Comparison of ENCODE assay signal across 21 cellular contexts in genomic region chr1:43313771-43314170, GRCh38. TPM values are rescaled to one million over a fixed set of nuclear protein-coding genes. Genes with fewer than 3 reads are reported as not detected.
"Had no signal": no experiment of that assay in that cellular context is flagged by ENCODE, and none has a peak within 500 bp of the region (broad histone marks: within the 10 kb centered on the region; RNA-seq: fewer than 3 reads in every experiment).

No MANE protein-coding gene starts in this region.

- H3K27me3 ChIP-seq: neutrophil, tibial artery, uterus had no signal

- DNase-seq: activated CD4-positive, alpha-beta memory T cell treated with anti-CD3 and anti-CD28 coated beads for 36 hours; activated CD4-positive, alpha-beta T cell treated with anti-CD3 and anti-CD28 coated beads for 48 hours; activated effector memory CD4-positive, alpha-beta T cell treated with Interleukin-2 at 50 U/mL for 16 hours; activated naive CD4-positive, alpha-beta T cell treated with anti-CD3 and anti-CD28 coated beads, Interleukin-2, amount 10 ng/mL, durations not matched to agents 7 days and 5 days; activated T-cell treated with anti-CD3 and anti-CD28 coated beads, Interleukin-2, amount 50 U/mL, for 72 hours; amygdala; cerebellar nuclear complex; immature natural killer cell; left ventricle myocardium inferior; midbrain; stimulated activated CD4-positive, alpha-beta T cell treated with anti-CD3 and anti-CD28 coated beads, Interleukin-4, amount 100 ng/mL, for 24 hours; stimulated activated naive CD8-positive, alpha-beta T cell treated with anti-CD3 and anti-CD28 coated beads, Interleukin-15, Interleukin-2, amounts not matched to agents 100 U/mL and 50 U/mL, for 24 hours; uterus had no signal

- H3K36me3 ChIP-seq: neutrophil, tibial artery, uterus had no signal

- H3K9me3 ChIP-seq: left ventricle myocardium inferior, neutrophil, tibial artery, uterus had no signal

- H3K27ac ChIP-seq: left ventricle myocardium inferior, neutrophil, parathyroid adenoma, tibial artery, uterus had no signal

- H3K4me3 ChIP-seq: left ventricle myocardium inferior, tibial artery, uterus had no signal

- ATAC-seq: activated T-cell treated with anti-CD3 and anti-CD28 coated beads, Interleukin-2, amount 50 U/mL, for 72 hours; natural killer cell treated with Interleukin-12 subunit alpha and Interleukin-12 subunit beta and Interleukin-15 and Interleukin-18, amount 100 ng/mL, for 72 hours; stimulated activated naive CD8-positive, alpha-beta T cell treated with anti-CD3 and anti-CD28 coated beads, Interleukin-15, Interleukin-2, amounts not matched to agents 100 U/mL and 50 U/mL, for 24 hours had no signal

- H3K4me1 ChIP-seq: tibial artery, uterus had no signal

RNA-seq across cellular contexts. Expression of gene TIE1, which starts 13.0 kb away (rescaled TPM):
- total RNA-seq: activated CD4-positive, alpha-beta memory T cell treated with anti-CD3 and anti-CD28 coated beads for 36 hours; fibroblast of lung had no signal

RNA-seq across cellular contexts. Expression of gene MPL, which starts 23.8 kb away (rescaled TPM):
- total RNA-seq: activated CD4-positive, alpha-beta memory T cell treated with anti-CD3 and anti-CD28 coated beads for 36 hours; activated T-cell treated with anti-CD3 and anti-CD28 coated beads, Interleukin-2, amount 50 U/mL, for 72 hours; epithelial cell of proximal tubule; fibroblast of lung; kidney epithelial cell; natural killer cell treated with Interleukin-12 subunit alpha and Interleukin-12 subunit beta and Interleukin-15 and Interleukin-18, amount 100 ng/mL, for 72 hours; T-helper 2 cell treated with Interferon-gamma antibody and Interleukin-4, amounts not matched to agents 100 ng/mL and 5 ng/mL, for 36 hours had no signal
- polyA plus RNA-seq: fibroblast of lung had no signal

RNA-seq across cellular contexts. Expression of gene C1orf210, which starts 28.4 kb away (rescaled TPM):
- total RNA-seq: activated CD4-positive, alpha-beta memory T cell treated with anti-CD3 and anti-CD28 coated beads for 36 hours; fibroblast of lung; left ventricle myocardium inferior; natural killer cell treated with Interleukin-12 subunit alpha and Interleukin-12 subunit beta and Interleukin-15 and Interleukin-18, amount 100 ng/mL, for 72 hours; T-helper 2 cell treated with Interferon-gamma antibody and Interleukin-4, amounts not matched to agents 100 ng/mL and 5 ng/mL, for 36 hours had no signal
- polyA plus RNA-seq: fibroblast of lung, immature natural killer cell had no signal

RNA-seq across cellular contexts. Expression of gene TMEM125, which starts 44.0 kb away (rescaled TPM):
- total RNA-seq: activated T-cell treated with anti-CD3 and anti-CD28 coated beads, Interleukin-2, amount 50 U/mL, for 72 hours; fibroblast of lung; left ventricle myocardium inferior; natural killer cell treated with Interleukin-12 subunit alpha and Interleukin-12 subunit beta and Interleukin-15 and Interleukin-18, amount 100 ng/mL, for 72 hours; T-helper 2 cell treated with Interferon-gamma antibody and Interleukin-4, amounts not matched to agents 100 ng/mL and 5 ng/mL, for 36 hours had no signal
